ENCODE assay signal across 1 cellular context in the genomic region with DNA sequence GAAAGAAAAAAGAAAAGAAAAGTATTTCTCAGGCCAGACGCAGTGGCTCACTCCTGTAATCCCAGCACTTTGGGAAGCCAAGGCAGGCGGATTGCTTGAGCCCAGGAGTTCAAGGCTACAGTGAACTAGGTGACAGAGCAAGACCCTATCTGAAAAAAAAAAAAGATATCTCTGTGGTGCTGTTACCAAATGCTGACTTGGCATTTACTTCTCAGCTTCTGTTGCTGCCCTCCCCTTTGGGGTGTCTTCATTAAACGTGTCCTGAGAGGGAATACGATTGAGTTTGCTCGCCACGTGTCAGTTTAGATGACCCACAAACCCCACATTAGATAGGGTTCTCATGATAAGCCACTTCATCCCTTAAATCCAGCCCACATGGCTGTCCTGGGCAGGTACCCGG.
A peak's percentile ranks its signal among the peaks of the same experiment; 100 is the strongest.
TF ChIP-seq lines count a peak whose summit lies in the region.

No MANE protein-coding gene starts in this region.

TF ChIP-seq in HepG2, 621 proteins besides CTCF, POLR2A, EP300 and RAD21:
- TF ChIP-seq JUND (CRISPR knock-in tag; IDR thresholded peaks at IDR 0.05), result no peak
- no peak for TF ChIP-seq ZXDC (CRISPR knock-in tag; IDR thresholded peaks at IDR 0.05)
- peak; percentile 96 to 98 for TF ChIP-seq MAFK (conservative IDR thresholded peaks at IDR 0.05 in 1 of 2, IDR thresholded peaks at IDR 0.05 in 1 of 2; ENCODE audit: low read length in 2 of 2)
- no peak for TF ChIP-seq ZZZ3 (CRISPR knock-in tag; IDR thresholded peaks at IDR 0.05; ENCODE audit: borderline replicate concordance)
- no peak for TF ChIP-seq U2AF2 (IDR thresholded peaks at IDR 0.05; ENCODE audit: low read depth, low read length)
- no peak for TF ChIP-seq CEBPB (IDR thresholded peaks at IDR 0.05; ENCODE audit: borderline replicate concordance, low read depth, low read length)
- TF ChIP-seq SCMH1 (CRISPR knock-in tag; IDR thresholded peaks at IDR 0.05; ENCODE audit: borderline replicate concordance), result no peak
- TF ChIP-seq ZNF33A (CRISPR knock-in tag; IDR thresholded peaks at IDR 0.05; ENCODE audit: borderline replicate concordance), result no peak
- TF ChIP-seq MAFF (IDR thresholded peaks at IDR 0.05; ENCODE audit: low read depth, low read length), result peak; percentile 98
